Comparison of ENCODE assay signal across 2 cellular contexts in genomic region chr5:126912607-126913006, GRCh38.
TF ChIP-seq lines count a peak whose summit lies in the region.

No MANE protein-coding gene starts in this region.

TF ChIP-seq in SK-N-SH, 30 proteins besides CTCF, POLR2A, EP300 and RAD21:
- TF ChIP-seq SMC3 (IDR thresholded peaks at IDR 0.05; ENCODE audit: low read depth, low read length) (no peak), GABPA (IDR thresholded peaks at IDR 0.05; ENCODE audit: low read depth) (no peak), TEAD4 (IDR thresholded peaks at IDR 0.05; ENCODE audit: borderline replicate concordance, insufficient read depth) (no peak), MEF2A (IDR thresholded peaks at IDR 0.05; ENCODE audit: borderline replicate concordance, low read depth) (no peak), RXRA (IDR thresholded peaks at IDR 0.05; ENCODE audit: borderline replicate concordance, low read depth) (no peak), CHD2 (IDR thresholded peaks at IDR 0.05; ENCODE audit: low read length, partially characterized antibody) (no peak), SIN3A (IDR thresholded peaks at IDR 0.05; ENCODE audit: borderline replicate concordance, low read depth, low read length) (no peak), NRF1 (IDR thresholded peaks at IDR 0.05; ENCODE audit: low read depth, low read length) (no peak), RCOR1 (IDR thresholded peaks at IDR 0.05; ENCODE audit: low read length) (no peak)

TF ChIP-seq in SK-N-SH treated with all-trans-retinoic acid at 6 μM for 48 hours, 23 proteins besides CTCF, POLR2A, EP300 and RAD21 (continued from another document):
- TF ChIP-seq CSRNP3 (CRISPR knock-in tag; IDR thresholded peaks at IDR 0.05): no peak
- no peak for TF ChIP-seq BACH2 (CRISPR knock-in tag; IDR thresholded peaks at IDR 0.05; ENCODE audit: borderline replicate concordance)
- TF ChIP-seq TOX (CRISPR knock-in tag; IDR thresholded peaks at IDR 0.05; ENCODE audit: borderline replicate concordance): no peak
- no peak for TF ChIP-seq SNAI2 (CRISPR knock-in tag; IDR thresholded peaks at IDR 0.05)
- no peak for TF ChIP-seq ZNF565 (CRISPR knock-in tag; conservative IDR thresholded peaks at IDR 0.05; ENCODE audit: low read depth)
- TF ChIP-seq ZNF8 (CRISPR knock-in tag; IDR thresholded peaks at IDR 0.05): no peak
- no peak for TF ChIP-seq ESRRG (CRISPR knock-in tag; IDR thresholded peaks at IDR 0.05)
- TF ChIP-seq ARNTL (CRISPR knock-in tag; IDR thresholded peaks at IDR 0.05; ENCODE audit: borderline replicate concordance, low read depth): no peak
- TF ChIP-seq CREB5 (CRISPR knock-in tag; IDR thresholded peaks at IDR 0.05; ENCODE audit: low read depth): no peak
- no peak for TF ChIP-seq ZNF70 (CRISPR knock-in tag; IDR thresholded peaks at IDR 0.05)
- TF ChIP-seq ZFP30 (CRISPR knock-in tag; IDR thresholded peaks at IDR 0.05): no peak
- no peak for TF ChIP-seq POU6F1 (CRISPR knock-in tag; IDR thresholded peaks at IDR 0.05; ENCODE audit: borderline replicate concordance, low read depth)
- no peak for TF ChIP-seq PATZ1 (CRISPR knock-in tag; IDR thresholded peaks at IDR 0.05; ENCODE audit: borderline replicate concordance)
- TF ChIP-seq ZC3H10 (CRISPR knock-in tag; IDR thresholded peaks at IDR 0.05): no peak
- TF ChIP-seq CSDC2 (CRISPR knock-in tag; IDR thresholded peaks at IDR 0.05): no peak
- no peak for TF ChIP-seq GLIS3 (CRISPR knock-in tag; IDR thresholded peaks at IDR 0.05)
- TF ChIP-seq TCF4 (CRISPR knock-in tag; IDR thresholded peaks at IDR 0.05; ENCODE audit: borderline replicate concordance): no peak
